Comparison of ENCODE assay signal across 12 cellular contexts in genomic region chr19:33879818-33880575, GRCh38.
DNase-seq lines count a peak whose midpoint lies in the region; ATAC-seq, FAIRE-seq and TF ChIP-seq lines count a peak whose summit lies in the region.
"Had no signal": no experiment of that assay in that cellular context is flagged by ENCODE, and none has a peak within 500 bp of the region (broad histone marks: within the 10 kb centered on the region; RNA-seq: fewer than 3 reads in every experiment).

No MANE protein-coding gene starts in this region.

- ATAC-seq in HG03442 (IDR thresholded peaks at IDR 0.05; ENCODE audit: unreplicated experiment) (no peak), GM18502 (IDR thresholded peaks at IDR 0.05; ENCODE audit: poor library complexity, unreplicated experiment) (no peak)
- ATAC-seq: mucosa of descending colon, T-cell had no signal

- H3K27me3 ChIP-seq in endothelial cell of umbilical vein (ENCODE audit: control insufficient read depth in 2 of 2, insufficient read depth in 2 of 2, low read length in 2 of 2), result no peaks in the 10 kb centered on the region
- H3K27me3 ChIP-seq in mesendoderm (ENCODE audit: insufficient read depth, low read length, poor library complexity), result no peaks in the 10 kb centered on the region
- no peaks in the 10 kb centered on the region for H3K27me3 ChIP-seq in tibial nerve

- no peak overlapping the region for H4K8ac ChIP-seq in mesendoderm (ENCODE audit: low read depth, low read length)

- dilution Hi-C loops in endothelial cell of umbilical vein (cut with MboI; ENCODE audit: extremely low pct_ligation_motif_present, low sequenced_read_pairs), result no loop called here

- no peak overlapping the region for H3K4me2 ChIP-seq in endothelial cell of umbilical vein (ENCODE audit: insufficient read depth, low read length)
- H3K4me2 ChIP-seq in mesendoderm (ENCODE audit: low read length), result no peak overlapping the region

- no CpG with 5 or more reads among the region's 15 CpGs for WGBS in mesendoderm (ENCODE audit: extremely low coverage, insufficient coverage, low lambda C conversion rate)
- WGBS in tibial nerve, 2 donors, result 20 to 34% methylated on average over 15 of the region's 15 CpGs

- BruUV-seq in endothelial cell of umbilical vein (replicated peaks; lab: Mats Ljungman, UMichigan), result no TSS peak

- H3K9ac ChIP-seq in endothelial cell of umbilical vein (replicated peaks; ENCODE audit: extremely low read depth, insufficient read depth, low read length) (no peak overlapping the region), mesendoderm (ENCODE audit: low read length) (no peak overlapping the region)

- no peak overlapping the region for H2AK5ac ChIP-seq in mesendoderm (ENCODE audit: low read length)

- H2AFZ ChIP-seq in endothelial cell of umbilical vein (ENCODE audit: low read depth, low read length), result peak overlapping the region; percentile 68

- H3K56ac ChIP-seq in mesendoderm (ENCODE audit: low read length), result no peak overlapping the region

- H2BK15ac ChIP-seq in mesendoderm (replicated peaks; ENCODE audit: low read depth), result no peak overlapping the region

- H2BK5ac ChIP-seq in mesendoderm (ENCODE audit: low read length), result no peak overlapping the region

- H3K9me1 ChIP-seq in endothelial cell of umbilical vein (replicated peaks; ENCODE audit: control insufficient read depth, extremely low read depth, insufficient read depth, low read length), result no peaks in the 10 kb centered on the region

- H3K9me3 ChIP-seq in endothelial cell of umbilical vein (replicated peaks; ENCODE audit: control insufficient read depth, insufficient read depth, low read length) (no peaks in the 10 kb centered on the region), tibial nerve (no peaks in the 10 kb centered on the region)
- H3K9me3 ChIP-seq: mucosa of descending colon had no signal

- H3K36me3 ChIP-seq in endothelial cell of umbilical vein (ENCODE audit: control insufficient read depth in 2 of 2, extremely low read depth in 1 of 2, insufficient read depth in 2 of 2, low read length in 2 of 2), result no peaks in the 10 kb centered on the region
- H3K36me3 ChIP-seq in mesendoderm (ENCODE audit: control insufficient read depth, insufficient read depth, low read length), result no peaks in the 10 kb centered on the region
- no peaks in the 10 kb centered on the region for H3K36me3 ChIP-seq in tibial nerve

- H2BK120ac ChIP-seq in mesendoderm (ENCODE audit: low read depth, low read length), result no peak overlapping the region

- peak; percentile 31 for FAIRE-seq in endothelial cell of umbilical vein (lab: Jason Lieb, UNC)

- no peaks in the 10 kb centered on the region for H3K79me2 ChIP-seq in endothelial cell of umbilical vein (ENCODE audit: control insufficient read depth, insufficient read depth, low read length)
- no peaks in the 10 kb centered on the region for H3K79me2 ChIP-seq in mesendoderm (ENCODE audit: control insufficient read depth, insufficient read depth, low read length)

- no peaks in the 10 kb centered on the region for H3K79me1 ChIP-seq in mesendoderm (ENCODE audit: low read length)

- TF ChIP-seq CTCF in endothelial cell of umbilical vein (IDR thresholded peaks at IDR 0.05; ENCODE audit: extremely low read depth in 1 of 2, insufficient read depth in 1 of 2, low read depth in 1 of 2, low read length in 2 of 2), result no peak
- TF ChIP-seq CTCF in tibial nerve (IDR thresholded peaks at IDR 0.05), result no peak

- no peak overlapping the region for H3K4ac ChIP-seq in mesendoderm (ENCODE audit: low read depth, low read length)

- H3K18ac ChIP-seq in mesendoderm (ENCODE audit: low read length), result peak overlapping the region; percentile 16

- no peaks in the 10 kb centered on the region for H4K20me1 ChIP-seq in endothelial cell of umbilical vein (replicated peaks; ENCODE audit: control insufficient read depth, extremely low read depth, insufficient read depth, low read length)

- H3K27ac ChIP-seq in endothelial cell of umbilical vein (ENCODE audit: insufficient read depth, low read depth, low read length) (no peak overlapping the region), mesendoderm (ENCODE audit: low read depth, low read length) (no peak overlapping the region), tibial nerve (peak overlapping the region in 3 of 4 donors; percentile 45 to 90 (median 71))
- H3K27ac ChIP-seq: epithelial cell of prostate had no signal

- H3K4me3 ChIP-seq in endothelial cell of umbilical vein (replicated peaks in 1 of 3; ENCODE audit: insufficient read depth in 1 of 3, low read depth in 1 of 3, low read length in 3 of 3) (no peak overlapping the region), mesendoderm (ENCODE audit: low read length) (no peak overlapping the region), tibial nerve (no peak overlapping the region)
- H3K4me3 ChIP-seq: mucosa of descending colon had no signal

- DNase-seq in RPMI7951 (ENCODE audit: low read depth) (peak; percentile 97), endothelial cell of umbilical vein (ENCODE audit: low read depth, low spot score) (peak; percentile 13), mesendoderm (no peak), tibial nerve (ENCODE audit: low spot score in 2 of 2) (no peak), DMS79 (lab: John Stamatoyannopoulos, UW) (no peak)
- DNase-seq: activated CD4-positive, alpha-beta T cell treated with anti-CD3 and anti-CD28 coated beads, Interleukin-2, amount 10 ng/mL, durations not matched to agents 24 days and 14 days; mucosa of descending colon; NCI-H2081; T-cell had no signal

- H4K5ac ChIP-seq in mesendoderm (ENCODE audit: low read length), result no peak overlapping the region

- TF ChIP-seq POLR2A in endothelial cell of umbilical vein (IDR thresholded peaks at IDR 0.05; ENCODE audit: low read depth, low read length) (no peak), tibial nerve (IDR thresholded peaks at IDR 0.05) (no peak)

- no peak overlapping the region for H3K23ac ChIP-seq in mesendoderm (ENCODE audit: low read length)

- peaks cover 28% of the 10 kb centered on the region for H3K4me1 ChIP-seq in endothelial cell of umbilical vein (ENCODE audit: control insufficient read depth, extremely low read depth, insufficient read depth, low read length)
- peaks cover 7% of the 10 kb centered on the region for H3K4me1 ChIP-seq in mesendoderm (ENCODE audit: control insufficient read depth, low read depth, low read length)
- H3K4me1 ChIP-seq in tibial nerve, result peaks cover 0 to 24% (median 5%) of the 10 kb centered on the region in 4 donors

- intact Hi-C loops in endothelial cell of umbilical vein (cut with micrococcal nuclease), result loop anchor here (10.0 kb wide), 1 partner anchor 505 kb away; the partner anchor contains the start of gene CEBPG

- POLR2A ChIA-PET in endothelial cell of umbilical vein (lab: Charles Lee), result no interaction called here

- CTCF ChIA-PET in endothelial cell of umbilical vein (lab: Charles Lee), result interaction anchor here (1.7 kb wide), 1 partner anchor 11 kb away, joined by 4 read pairs; no protein-coding TSS in a partner anchor

- no peak for TF ChIP-seq EP300 in tibial nerve (IDR thresholded peaks at IDR 0.05)

TF ChIP-seq in endothelial cell of umbilical vein, 7 proteins besides CTCF, POLR2A, EP300 and RAD21:
- TF ChIP-seq POLR2AphosphoS5 (IDR thresholded peaks at IDR 0.05; ENCODE audit: insufficient read depth, low read depth, low read length), result no peak
- no peak for TF ChIP-seq MYC (IDR thresholded peaks at IDR 0.05; ENCODE audit: low read depth, low read length)
- TF ChIP-seq FOS (IDR thresholded peaks at IDR 0.05; ENCODE audit: borderline replicate concordance, insufficient read depth, low read length), result no peak
- TF ChIP-seq MAX (IDR thresholded peaks at IDR 0.05; ENCODE audit: insufficient read depth, insufficient read length), result no peak
- no peak for TF ChIP-seq GATA2 (IDR thresholded peaks at IDR 0.05; ENCODE audit: insufficient read depth, insufficient read length, low read depth, low read length)
TF ChIP-seq in endothelial cell of umbilical vein: peak in this region for 0.

Comparison
In these comparisons a context has a peak if more than half of its experiments do, and no peak if none do; other contexts are left out.
1. DNase-seq: peak in RPMI7951 (single experiment) and endothelial cell of umbilical vein (single experiment); none in mesendoderm (single experiment), tibial nerve (0 of 2) and DMS79 (single experiment).
2. H3K27ac ChIP-seq: peak in tibial nerve (3 of 4); none in endothelial cell of umbilical vein (single experiment) and mesendoderm (single experiment).